In the genomic region with DNA sequence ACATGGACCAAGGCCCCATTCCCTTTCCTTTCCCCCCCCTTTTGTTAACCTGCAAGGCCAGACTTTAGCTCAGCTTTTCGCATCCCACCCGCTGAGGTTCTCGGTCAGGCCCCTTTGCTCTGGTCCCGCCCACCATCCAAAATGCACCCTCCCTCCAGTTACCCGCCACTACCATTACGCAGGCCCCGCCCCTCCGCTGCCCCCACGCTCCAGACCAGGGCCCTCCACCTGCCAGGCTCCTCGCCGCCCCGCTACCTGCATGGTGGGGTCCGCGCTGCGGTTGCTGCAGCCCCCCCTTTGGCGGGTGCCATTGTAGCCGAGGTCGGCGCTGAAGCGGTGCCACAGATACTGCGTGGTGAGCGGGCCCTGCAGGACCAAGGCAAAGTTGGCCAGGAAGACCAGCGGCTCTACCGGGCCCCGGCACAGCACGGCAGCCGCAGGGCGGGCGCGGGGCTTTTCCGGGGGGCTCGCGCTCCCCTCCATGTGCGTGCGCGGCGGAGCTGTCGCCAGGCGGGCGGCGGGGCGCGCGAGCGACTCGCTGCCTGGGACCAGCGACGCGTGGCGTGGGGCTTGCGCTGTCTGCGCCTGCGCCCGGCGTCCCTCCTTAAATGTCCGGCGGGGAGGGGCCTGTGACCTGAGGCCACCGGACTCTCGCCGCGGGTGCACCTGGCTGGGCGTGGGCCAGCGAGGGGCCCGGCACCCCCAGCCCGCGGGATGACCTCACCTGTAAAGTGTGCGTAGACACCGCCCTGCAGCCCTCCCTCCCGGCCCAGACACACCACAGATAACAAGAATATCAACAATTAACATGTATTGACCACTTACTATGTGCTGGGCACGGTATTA, we compare ENCODE assay signal across 8 cellular contexts. TPM values are rescaled to one million over a fixed set of nuclear protein-coding genes. Genes with fewer than 3 reads are reported as not detected.
DNase-seq lines count a peak whose midpoint lies in the region; ATAC-seq and TF ChIP-seq lines count a peak whose summit lies in the region.

A gene (minus strand): TSS at position 581 of the 846 bp plus-strand sequence. CDS start 98 bp downstream, at position 483.

- under 1% methylated on average over 67 of the region's 70 CpGs for WGBS in prostate gland

- TF ChIP-seq CTCF in Panc1 (IDR thresholded peaks at IDR 0.05), result no peak
- TF ChIP-seq CTCF in prostate gland (IDR thresholded peaks at IDR 0.05), result peak in 1 of 4 experiments; percentile 16

- H3K27me3 Mint-ChIP-seq in activated naive CD8-positive, alpha-beta T cell treated with anti-CD3 and anti-CD28 coated beads, Interleukin-2, amount 50 U/mL, for 24 hours, result peaks cover 3% of the 10 kb centered on the region

- TF ChIP-seq POLR2A in prostate gland (IDR thresholded peaks at IDR 0.05), result no peak

- no peaks in the 10 kb centered on the region for H3K9me3 Mint-ChIP-seq in activated naive CD8-positive, alpha-beta T cell treated with anti-CD3 and anti-CD28 coated beads, Interleukin-2, amount 50 U/mL, for 24 hours

- H3K27me3 ChIP-seq in Panc1 (ENCODE audit: control insufficient read depth, insufficient read depth, low read length), result no peaks in the 10 kb centered on the region
- H3K27me3 ChIP-seq in prostate gland (replicated peaks; ENCODE audit: insufficient read depth), result no peaks in the 10 kb centered on the region

- H3K27ac ChIP-seq in Panc1 (ENCODE audit: low read length), result peak within 1 kb of the TSS; percentile 64
- H3K27ac ChIP-seq in prostate gland, result peak within 1 kb of the TSS; percentile 17 to 33

- H3K4me1 ChIP-seq in Panc1 (ENCODE audit: control insufficient read depth, insufficient read depth, low read length) (peaks cover 8% of the 10 kb centered on the region), prostate gland (replicated peaks) (peaks cover 2% of the 10 kb centered on the region)

- H3K36me3 ChIP-seq in Panc1 (ENCODE audit: control insufficient read depth, insufficient read depth, low read length) (no peaks in the 10 kb centered on the region), prostate gland (peaks cover 0 to 11% of the 10 kb centered on the region in 2 donors)

- POLR2A ChIA-PET in Panc1 (lab: Charles Lee), result interaction anchor here (0.6 kb wide), 1 partner anchor 54 kb away, joined by 7 read pairs; no protein-coding TSS in a partner anchor

- peak; percentile 54 to 66 for DNase-seq in activated CD4-positive, alpha-beta T cell treated with anti-CD3 and anti-CD28 coated beads for 24 hours (ENCODE audit: low read depth in 2 of 2)
- DNase-seq in activated CD4-positive, alpha-beta T cell treated with anti-CD3 and anti-CD28 coated beads for 1 hour, result no peak
- DNase-seq in Panc1 (ENCODE audit: low read depth, low spot score) (no peak), left ventricle myocardium superior (peak; percentile 81), prostate gland (ENCODE audit: low spot score) (peak; percentile 48), GF-D8 (lab: John Stamatoyannopoulos, UW) (no peak)
- peak; percentile 83 for DNase-seq in activated naive CD8-positive, alpha-beta T cell treated with anti-CD3 and anti-CD28 coated beads, Interleukin-2, amount 50 U/mL, for 24 hours

- no peaks in the 10 kb centered on the region for H3K36me3 Mint-ChIP-seq in activated naive CD8-positive, alpha-beta T cell treated with anti-CD3 and anti-CD28 coated beads, Interleukin-2, amount 50 U/mL, for 24 hours (ENCODE audit: low read depth)

- intact Hi-C loops in Panc1 (cut with micrococcal nuclease; ENCODE audit: unreplicated experiment), result no loop called here
- intact Hi-C loops in left ventricle myocardium superior (cut with micrococcal nuclease), result no loop called here
- intact Hi-C loops in prostate gland (cut with DNase I), result no loop called here

- peak within 1 kb of the TSS; percentile 80 for H3K4me3 Mint-ChIP-seq in activated naive CD8-positive, alpha-beta T cell treated with anti-CD3 and anti-CD28 coated beads, Interleukin-2, amount 50 U/mL, for 24 hours

- CTCF ChIA-PET in Panc1 (lab: Charles Lee), result interaction anchor here (1.1 to 1.7 kb wide), 2 partner anchors 11 kb away, joined by 4 to 8 read pairs; no protein-coding TSS in a partner anchor

- BruUV-seq in Panc1 (replicated peaks; lab: Mats Ljungman, UMichigan), result no TSS peak

- peaks cover 12% of the 10 kb centered on the region for H3K4me1 Mint-ChIP-seq in activated naive CD8-positive, alpha-beta T cell treated with anti-CD3 and anti-CD28 coated beads, Interleukin-2, amount 50 U/mL, for 24 hours

- ATAC-seq in HG03521 (IDR thresholded peaks at IDR 0.05; ENCODE audit: unreplicated experiment), result peak; percentile 49
- peak; percentile 92 for ATAC-seq in Panc1
- ATAC-seq in activated naive CD8-positive, alpha-beta T cell treated with anti-CD3 and anti-CD28 coated beads, Interleukin-2, amount 50 U/mL, for 24 hours, result peak; percentile 86
- ATAC-seq in left ventricle myocardium superior, result peak; percentile 89

- in situ Hi-C loops in Panc1 (cut with HindIII; ENCODE audit: low pct_unique_long_range_greater_than_20kb, low sequenced_read_pairs), result no loop called here

- H3K4me3 ChIP-seq in Panc1 (ENCODE audit: low read depth in 2 of 2, low read length in 2 of 2) (peak within 1 kb of the TSS; percentile 59 to 73), prostate gland (peak within 1 kb of the TSS; percentile 53 to 65)

- peak within 1 kb of the TSS; percentile 71 for H3K27ac Mint-ChIP-seq in activated naive CD8-positive, alpha-beta T cell treated with anti-CD3 and anti-CD28 coated beads, Interleukin-2, amount 50 U/mL, for 24 hours

- H3K9me3 ChIP-seq in Panc1 (ENCODE audit: control insufficient read depth, insufficient read depth, low read depth, low read length) (no peaks in the 10 kb centered on the region), prostate gland (no peaks in the 10 kb centered on the region)

RNA-seq across cellular contexts. Expression of the gene that starts here (rescaled TPM):
- total RNA-seq in Panc1 (2021; ENCODE audit: unreplicated experiment) (16.9 TPM), left ventricle myocardium superior (7.9 TPM), prostate gland (10 to 100 TPM; 14.9 to 20.1 TPM)
- polyA plus RNA-seq in Panc1 (2012; ENCODE audit: insufficient read length), result 12.0 TPM

Comparison
In these comparisons a context has a peak if more than half of its experiments do, and no peak if none do; other contexts are left out.
1. DNase-seq: peak in activated CD4-positive, alpha-beta T cell treated with anti-CD3 and anti-CD28 coated beads for 24 hours (2 of 2), activated naive CD8-positive, alpha-beta T cell treated with anti-CD3 and anti-CD28 coated beads, Interleukin-2, amount 50 U/mL, for 24 hours (single experiment), left ventricle myocardium superior (single experiment) and prostate gland (single experiment); none in activated CD4-positive, alpha-beta T cell treated with anti-CD3 and anti-CD28 coated beads for 1 hour (single experiment), Panc1 (single experiment) and GF-D8 (single experiment).
2. Peak in every context shown above with its lines, with median percentiles within 50 percentile points of each other: ATAC-seq.